ENCODE assay signal across 13 cellular contexts in the genomic region with DNA sequence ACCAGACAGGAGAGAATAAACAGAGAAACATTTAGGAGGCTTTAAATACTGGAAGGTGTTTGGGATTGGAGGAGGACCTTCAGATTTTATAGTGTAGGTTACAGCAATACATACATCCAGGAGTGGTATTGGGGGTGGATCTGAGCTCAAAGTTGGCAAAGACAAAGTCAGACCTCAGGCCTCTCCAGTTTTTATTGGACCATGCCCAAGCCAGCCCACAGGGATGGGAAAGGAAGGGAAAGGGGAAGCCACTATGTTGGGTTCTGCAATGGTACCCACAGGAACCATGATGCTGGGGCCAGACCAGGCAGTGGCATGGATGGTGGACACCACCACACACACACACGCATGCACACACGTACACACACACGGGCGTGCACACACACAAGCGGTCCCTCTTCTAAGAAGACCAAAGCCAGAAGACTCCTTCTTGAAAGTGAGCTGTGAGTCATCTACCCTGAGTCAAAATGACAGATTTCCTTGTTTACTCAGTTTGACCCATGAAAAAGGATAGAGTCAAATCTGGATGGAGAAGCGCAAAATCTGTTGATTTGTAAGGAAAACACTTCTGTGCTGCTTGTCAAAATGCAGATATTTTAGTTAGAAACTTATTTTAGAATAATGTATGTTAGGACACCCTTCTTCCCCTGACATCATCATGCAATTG.
"Had no signal": no experiment of that assay in that cellular context is flagged by ENCODE, and none has a peak within 500 bp of the region (broad histone marks: within the 10 kb centered on the region; RNA-seq: fewer than 3 reads in every experiment).

No MANE protein-coding gene starts in this region.

- H3K36me3 ChIP-seq: brain microvascular endothelial cell, heart left ventricle, ovary, uterus had no signal

- ATAC-seq: heart left ventricle; stimulated activated naive CD8-positive, alpha-beta T cell treated with anti-CD3 and anti-CD28 coated beads, Interleukin-15, amount 100 ng/mL, for 72 hours had no signal

- H3K27ac ChIP-seq: brain microvascular endothelial cell, heart left ventricle, ovary, uterus had no signal

- H3K27me3 ChIP-seq: brain microvascular endothelial cell, heart left ventricle, ovary, uterus had no signal

- DNase-seq: activated B cell treated with CpG ODN at 0.5 μM for 24 hours; activated CD4-positive, alpha-beta T cell treated with anti-CD3 and anti-CD28 coated beads, Interleukin-2, amount 10 ng/mL, durations not matched to agents 7 days and 5 days; activated naive CD4-positive, alpha-beta T cell treated with anti-CD3 and anti-CD28 coated beads, Interleukin-2, amount 50 U/mL, for 16 hours; activated T-cell treated with anti-CD3 and anti-CD28 coated beads for 4 hours; amniotic stem cell; brain microvascular endothelial cell; dermis blood vessel endothelial cell; heart left ventricle; kidney; ovary; stimulated activated CD4-positive, alpha-beta T cell treated with anti-CD3 and anti-CD28 coated beads, Interleukin-4, amount 100 ng/mL, for 24 hours; stimulated activated naive CD8-positive, alpha-beta T cell treated with anti-CD3 and anti-CD28 coated beads, Interleukin-15, amount 100 ng/mL, for 72 hours; uterus had no signal

- H3K4me1 ChIP-seq: uterus had no signal

- H3K4me3 ChIP-seq: heart left ventricle, ovary, uterus had no signal

- H3K9me3 ChIP-seq: ovary, uterus had no signal
